22 cellular contexts compared by ENCODE assay signal in the genomic region with DNA sequence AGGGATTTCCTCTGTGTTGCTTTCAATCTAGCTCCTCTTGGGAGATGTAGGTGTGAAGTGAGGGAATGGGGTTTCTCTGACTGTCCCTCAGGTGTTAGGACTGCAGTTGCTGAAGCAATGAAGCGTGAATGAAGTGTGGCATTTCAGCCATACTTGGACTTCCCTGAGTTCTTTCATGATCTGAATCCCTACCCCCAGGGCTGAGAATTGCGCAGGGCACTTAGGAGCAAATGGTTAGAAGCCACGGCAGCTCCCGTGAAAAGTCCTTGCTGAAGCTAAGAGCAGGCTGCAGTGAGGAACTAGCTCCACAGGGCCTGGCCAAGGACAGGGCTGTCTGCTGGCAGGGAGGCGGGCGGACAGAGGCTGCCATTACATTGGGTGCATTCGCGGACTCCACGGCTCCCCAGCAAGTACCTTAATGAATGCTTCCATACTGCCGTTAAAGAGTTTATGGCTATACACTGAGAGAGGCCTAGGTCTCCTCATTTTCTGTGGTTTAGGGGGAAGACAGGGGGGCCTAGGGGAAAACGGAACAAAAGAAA.
"Had no signal": no experiment of that assay in that cellular context is flagged by ENCODE, and none has a peak within 500 bp of the region (broad histone marks: within the 10 kb centered on the region; RNA-seq: fewer than 3 reads in every experiment).

No MANE protein-coding gene starts in this region.

- H3K4me1 ChIP-seq: neural progenitor cell had no signal

- DNase-seq: cortex of kidney; dorsolateral prefrontal cortex; effector CD8-positive, alpha-beta T cell; heart right ventricle; hypothalamus; left ventricle myocardium inferior; lower lobe of right lung; midbrain; occipital lobe; pancreas; right lobe of liver; stimulated activated CD4-positive, alpha-beta T cell treated with anti-CD3 and anti-CD28 coated beads, Interleukin-4, amount 100 ng/mL, for 1 hour; stimulated activated CD8-positive, alpha-beta memory T cell treated with anti-CD3 and anti-CD28 coated beads, Interleukin-4, amount 100 ng/mL, for 48 hours; stimulated activated naive CD8-positive, alpha-beta T cell treated with anti-CD3 and anti-CD28 coated beads, Interleukin-15, amount 100 ng/mL, for 72 hours; testis had no signal

- H3K27ac ChIP-seq: dorsolateral prefrontal cortex, heart right ventricle, left ventricle myocardium inferior, lower lobe of right lung, neural progenitor cell, pancreas, right lobe of liver, testis, tibial nerve had no signal

- H3K4me3 Mint-ChIP-seq: memory B cell; natural killer cell treated with Interleukin-12 subunit alpha and Interleukin-12 subunit beta and Interleukin-15 and Interleukin-18, amount 100 ng/mL, for 72 hours; neural progenitor cell; stimulated activated effector memory CD8-positive, alpha-beta T cell treated with anti-CD3 and anti-CD28 coated beads, Interleukin-12 subunit alpha, Interleukin-12 subunit beta, amount 100 ng/mL, for 72 hours; stimulated activated naive CD8-positive, alpha-beta T cell treated with anti-CD3 and anti-CD28 coated beads, Interleukin-15, amount 100 ng/mL, for 72 hours had no signal

- H3K27me3 Mint-ChIP-seq: memory B cell; progenitor cell of endocrine pancreas; stimulated activated naive CD8-positive, alpha-beta T cell treated with anti-CD3 and anti-CD28 coated beads, Interleukin-15, amount 100 ng/mL, for 72 hours had no signal

- H3K36me3 Mint-ChIP-seq: memory B cell; natural killer cell treated with Interleukin-12 subunit alpha and Interleukin-12 subunit beta and Interleukin-15 and Interleukin-18, amount 100 ng/mL, for 72 hours; stimulated activated effector memory CD8-positive, alpha-beta T cell treated with anti-CD3 and anti-CD28 coated beads, Interleukin-12 subunit alpha, Interleukin-12 subunit beta, amount 100 ng/mL, for 72 hours had no signal

- H3K4me3 ChIP-seq: dorsolateral prefrontal cortex, heart right ventricle, left ventricle myocardium inferior, lower lobe of right lung, neural progenitor cell, pancreas, right lobe of liver, testis, tibial nerve had no signal

- H3K4me1 Mint-ChIP-seq: neural progenitor cell; stimulated activated effector memory CD8-positive, alpha-beta T cell treated with anti-CD3 and anti-CD28 coated beads, Interleukin-12 subunit alpha, Interleukin-12 subunit beta, amount 100 ng/mL, for 72 hours; stimulated activated naive CD8-positive, alpha-beta T cell treated with anti-CD3 and anti-CD28 coated beads, Interleukin-15, amount 100 ng/mL, for 72 hours had no signal

- H3K36me3 ChIP-seq: heart right ventricle, left ventricle myocardium inferior, lower lobe of right lung, neural progenitor cell, pancreas, right lobe of liver, tibial nerve had no signal

- H3K27me3 ChIP-seq: dorsolateral prefrontal cortex, heart right ventricle, neural progenitor cell, pancreas, right lobe of liver, testis, tibial nerve had no signal

- ATAC-seq: esophagus mucosa; heart right ventricle; lower lobe of right lung; natural killer cell treated with Interleukin-12 subunit alpha and Interleukin-12 subunit beta and Interleukin-15 and Interleukin-18, amount 100 ng/mL, for 72 hours; pancreas; right lobe of liver; stimulated activated effector memory CD8-positive, alpha-beta T cell treated with anti-CD3 and anti-CD28 coated beads, Interleukin-12 subunit alpha, Interleukin-12 subunit beta, amount 100 ng/mL, for 72 hours; stimulated activated naive CD8-positive, alpha-beta T cell treated with anti-CD3 and anti-CD28 coated beads, Interleukin-15, amount 100 ng/mL, for 72 hours had no signal

- H3K9ac ChIP-seq: neural progenitor cell had no signal

- H3K4me2 ChIP-seq: neural progenitor cell had no signal

- H3K9me3 Mint-ChIP-seq: memory B cell; natural killer cell treated with Interleukin-12 subunit alpha and Interleukin-12 subunit beta and Interleukin-15 and Interleukin-18, amount 100 ng/mL, for 72 hours; neural progenitor cell; stimulated activated effector memory CD8-positive, alpha-beta T cell treated with anti-CD3 and anti-CD28 coated beads, Interleukin-12 subunit alpha, Interleukin-12 subunit beta, amount 100 ng/mL, for 72 hours; stimulated activated naive CD8-positive, alpha-beta T cell treated with anti-CD3 and anti-CD28 coated beads, Interleukin-15, amount 100 ng/mL, for 72 hours had no signal

- H3K27ac Mint-ChIP-seq: memory B cell; natural killer cell treated with Interleukin-12 subunit alpha and Interleukin-12 subunit beta and Interleukin-15 and Interleukin-18, amount 100 ng/mL, for 72 hours; progenitor cell of endocrine pancreas; stimulated activated effector memory CD8-positive, alpha-beta T cell treated with anti-CD3 and anti-CD28 coated beads, Interleukin-12 subunit alpha, Interleukin-12 subunit beta, amount 100 ng/mL, for 72 hours; stimulated activated naive CD8-positive, alpha-beta T cell treated with anti-CD3 and anti-CD28 coated beads, Interleukin-15, amount 100 ng/mL, for 72 hours had no signal
